1 cellular context compared by ENCODE assay signal in the genomic region with DNA sequence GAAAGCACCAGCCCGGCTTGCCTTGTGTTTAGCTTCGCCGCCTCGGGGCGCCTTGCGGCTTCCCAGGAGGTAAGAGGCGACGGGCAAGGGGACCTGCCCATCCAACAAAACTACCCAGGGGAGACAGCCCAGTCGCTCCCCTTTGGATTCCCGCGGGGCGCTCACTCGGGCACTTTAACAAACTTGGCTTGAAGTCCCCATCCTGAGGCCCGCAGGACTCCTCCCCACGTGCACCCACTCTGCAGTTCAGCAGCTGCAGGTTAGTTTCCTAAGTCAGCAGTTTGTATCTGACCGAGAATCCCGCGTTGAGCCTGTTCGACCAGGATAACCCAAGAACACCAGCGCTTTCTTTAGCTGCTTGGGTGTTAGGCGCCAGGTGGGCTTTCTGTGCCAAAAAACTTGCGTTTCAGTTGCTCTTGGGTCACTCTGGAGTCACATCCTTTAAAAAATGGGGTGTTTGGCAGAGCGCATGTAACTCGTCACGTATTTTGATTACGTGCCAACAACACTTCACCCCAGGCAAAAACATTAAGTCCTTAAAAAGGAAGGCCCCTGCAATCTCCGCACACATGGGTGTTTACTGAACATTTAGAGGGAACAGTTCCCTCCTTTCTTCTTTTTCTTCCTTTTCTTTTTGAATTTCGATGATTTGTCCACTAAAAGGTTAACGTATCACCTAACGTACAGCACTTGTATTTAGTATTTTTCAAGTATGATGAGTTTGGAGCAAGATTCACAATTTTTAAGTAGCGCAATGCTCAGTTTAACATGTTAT.
TF ChIP-seq lines count a peak whose summit lies in the region.

No MANE protein-coding gene starts in this region.

TF ChIP-seq in WTC11, 78 proteins besides CTCF, POLR2A, EP300 and RAD21:
- TF ChIP-seq ZNF263 (CRISPR knock-in tag; IDR thresholded peaks at IDR 0.05; ENCODE audit: low read depth) = 0 out of 2 replicates have a peak, but pooled peaks have one; percentile 7
- no peak for TF ChIP-seq SMAD3 (CRISPR knock-in tag; IDR thresholded peaks at IDR 0.05; ENCODE audit: borderline replicate concordance)
